11 cellular contexts compared by ENCODE assay signal in genomic region chr6:148760143-148760505, GRCh38. TPM values are rescaled to one million over a fixed set of nuclear protein-coding genes. Genes with fewer than 3 reads are reported as not detected.
DNase-seq lines count a peak whose midpoint lies in the region; ATAC-seq, FAIRE-seq and TF ChIP-seq lines count a peak whose summit lies in the region.
"Had no signal": no experiment of that assay in that cellular context is flagged by ENCODE, and none has a peak within 500 bp of the region (broad histone marks: within the 10 kb centered on the region; RNA-seq: fewer than 3 reads in every experiment).

No MANE protein-coding gene starts in this region.

- H3K9me3 ChIP-seq in BLaER1: peaks cover 7% of the 10 kb centered on the region; the same call in 1 of the 2 replicates
- no peaks in the 10 kb centered on the region for H3K9me3 ChIP-seq in adrenal gland (replicated peaks in 1 of 3)

- peaks cover 0 to 14% (median 3%) of the 10 kb centered on the region in 7 donors for H3K9me3 Mint-ChIP-seq in naive B cell

- no peak for TF ChIP-seq POLR2A in adrenal gland (IDR thresholded peaks at IDR 0.05)

- H3K36me3 Mint-ChIP-seq in naive B cell: peaks cover 0 to 11% of the 10 kb centered on the region in 2 donors

- H3K4me3 ChIP-seq in BLaER1: peak overlapping the region; percentile 51
- H3K4me3 ChIP-seq in adrenal gland: no peak overlapping the region

- H3K4me1 ChIP-seq in BLaER1: peaks cover 79% of the 10 kb centered on the region
- H3K4me1 ChIP-seq in adrenal gland (replicated peaks in 1 of 2): peaks cover 21 to 26% of the 10 kb centered on the region in 2 donors

- DNase-seq in GM19239 (ENCODE audit: insufficient read length, low spot score) (no peak), adrenal gland (no peak), naive B cell (no peak), NCI-H446 treated with DMSO at 0.1 percent for 48 hours (lab: John Stamatoyannopoulos, UW) (no peak), cerebellum (ENCODE audit: low spot score) (no peak), retina (no peak), SHP77 treated with DMSO at 0.1 percent for 48 hours (lab: John Stamatoyannopoulos, UW) (no peak)
- DNase-seq: activated naive CD4-positive, alpha-beta T cell treated with Interleukin-2 at 50 U/mL for 16 hours; NCI-H524; small intestine had no signal

- H3K27ac Mint-ChIP-seq in naive B cell: peak overlapping the region; percentile 98 to 100 (median 98)

- H3K36me3 ChIP-seq in BLaER1 (no peaks in the 10 kb centered on the region), adrenal gland (replicated peaks in 1 of 2) (no peaks in the 10 kb centered on the region)

- intact Hi-C loops in adrenal gland (cut with DNase I): no loop called here

- peak overlapping the region; percentile 83 to 97 (median 86) for H3K4me3 Mint-ChIP-seq in naive B cell

- H4K20me1 ChIP-seq in BLaER1: no peaks in the 10 kb centered on the region

- no peak for TF ChIP-seq CTCF in adrenal gland (IDR thresholded peaks at IDR 0.05)

- ATAC-seq in naive B cell (ENCODE audit: low read depth in 2 of 2): peak; percentile 19 to 20

- H3K4me1 Mint-ChIP-seq in naive B cell: peaks cover 67 to 90% (median 77%) of the 10 kb centered on the region in 3 donors

- H3K27ac ChIP-seq in BLaER1 (peak overlapping the region; percentile 74), adrenal gland (peak overlapping the region in 4 of 5 donors; percentile 16 to 80 (median 56))

- H3K27me3 ChIP-seq in BLaER1 (no peaks in the 10 kb centered on the region), adrenal gland (no peaks in the 10 kb centered on the region)

- peak overlapping the region; percentile 63; the same call in 1 of the 2 replicates for H3K9ac ChIP-seq in BLaER1

- H3K4me2 ChIP-seq in BLaER1: peak overlapping the region; percentile 83

- WGBS in adrenal gland, 4 donors: 62 to 73% (median 68%) methylated on average over 3 of the region's 3 CpGs

- peak; percentile 40 for FAIRE-seq in GM19239 (lab: Jason Lieb, UNC)

- no peaks in the 10 kb centered on the region for H3K27me3 Mint-ChIP-seq in naive B cell

RNA-seq across cellular contexts. Expression of gene UST, which starts 13.3 kb away (rescaled TPM):
- total RNA-seq in adrenal gland: 10 to 100 TPM; 11.4 to 33.8 (median 19.0) TPM
- polyA plus RNA-seq in adrenal gland: 10 to 100 TPM in 1 of 3 donors, 1 to 10 TPM in 2; 5.9 to 17.2 (median 9.7) TPM
- 1 to 10 TPM; 2.8 to 7.2 (median 5.2) TPM for polyA plus RNA-seq in naive B cell (ENCODE audit: low read depth in 6 of 6)
- 11.4 TPM for total RNA-seq in cerebellum
